Comparison of ENCODE assay signal across 10 cellular contexts in the genomic region with DNA sequence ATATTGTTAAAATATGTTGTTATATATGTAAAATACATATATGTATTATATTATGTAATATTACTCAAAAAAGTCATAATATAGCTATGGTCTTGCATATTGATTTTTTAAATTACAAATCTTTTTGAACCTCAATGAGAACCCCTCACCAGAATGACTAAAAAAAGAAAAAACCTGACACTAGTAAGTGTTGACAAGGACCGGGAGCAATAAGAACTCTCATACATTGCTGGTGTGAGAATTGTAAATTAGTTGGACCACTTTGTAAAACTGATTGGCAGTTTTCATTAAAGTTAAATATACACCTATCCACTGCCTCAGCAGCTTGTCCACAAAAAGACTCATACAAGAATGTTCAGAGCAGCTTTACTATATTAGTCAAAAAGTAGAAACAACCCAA.
"Had no signal": no experiment of that assay in that cellular context is flagged by ENCODE, and none has a peak within 500 bp of the region (broad histone marks: within the 10 kb centered on the region; RNA-seq: fewer than 3 reads in every experiment).

No MANE protein-coding gene starts in this region.

- H3K4me3 ChIP-seq: GM23248, HAP-1, K562 had no signal

- DNase-seq: GM23248, GOT3, H7, HFFc6, IMR-90, KG1 had no signal

- H3K36me3 ChIP-seq: HAP-1 had no signal

- FAIRE-seq: K562 had no signal

- H2AFZ ChIP-seq: GM23248 had no signal

- ATAC-seq: HCT116, K562 had no signal

- H3K27ac ChIP-seq: GM23248, HL-60 had no signal

- H3K4me1 ChIP-seq: HAP-1 had no signal

- H3K9ac ChIP-seq: GM23248 had no signal
